16 cellular contexts compared by ENCODE assay signal in genomic region chr4:6473264-6474052, GRCh38. TPM values are rescaled to one million over a fixed set of nuclear protein-coding genes. Genes with fewer than 3 reads are reported as not detected.
A peak's percentile ranks its signal among the peaks of the same experiment; 100 is the strongest.
DNase-seq lines count a peak whose midpoint lies in the region; ATAC-seq and TF ChIP-seq lines count a peak whose summit lies in the region.
"Had no signal": no experiment of that assay in that cellular context is flagged by ENCODE, and none has a peak within 500 bp of the region (broad histone marks: within the 10 kb centered on the region; RNA-seq: fewer than 3 reads in every experiment).

No MANE protein-coding gene starts in this region.

- peak; percentile 28 for ATAC-seq in esophagus mucosa

- in situ Hi-C loops in HAP-1 (cut with MboI; ENCODE audit: low sequenced_read_pairs): no loop called here

- POLR2A ChIA-PET in Caco-2 (lab: Charles Lee): no interaction called here

- no peaks in the 10 kb centered on the region for H3K4me1 ChIP-seq in Caco-2
- H3K4me1 ChIP-seq in HAP-1: no peaks in the 10 kb centered on the region

- H3K27ac Mint-ChIP-seq in Caco-2 (ENCODE audit: unreplicated experiment) (no peak overlapping the region), osteocyte (ENCODE audit: unreplicated experiment) (no peak overlapping the region)

- no TSS peak for BruUV-seq in Caco-2 (replicated peaks; lab: Mats Ljungman, UMichigan)

- no peaks in the 10 kb centered on the region for H3K36me3 Mint-ChIP-seq in Caco-2 (ENCODE audit: insufficient read depth, unreplicated experiment)
- H3K36me3 Mint-ChIP-seq in osteocyte (ENCODE audit: unreplicated experiment): no peaks in the 10 kb centered on the region

- H3K36me3 ChIP-seq in Caco-2 (ENCODE audit: control insufficient read depth, insufficient read depth, low read length) (no peaks in the 10 kb centered on the region), H7 (replicated peaks; ENCODE audit: control insufficient read depth, insufficient read depth, low read length) (no peaks in the 10 kb centered on the region), HAP-1 (replicated peaks) (no peaks in the 10 kb centered on the region)
- H3K36me3 ChIP-seq: right lobe of liver had no signal

- H3K9me3 Mint-ChIP-seq in Caco-2 (ENCODE audit: unreplicated experiment) (no peaks in the 10 kb centered on the region), osteocyte (ENCODE audit: unreplicated experiment) (no peaks in the 10 kb centered on the region)

- peaks cover 7% of the 10 kb centered on the region for H3K4me1 Mint-ChIP-seq in Caco-2 (ENCODE audit: low read depth, unreplicated experiment)
- peaks cover 5% of the 10 kb centered on the region for H3K4me1 Mint-ChIP-seq in osteocyte (ENCODE audit: unreplicated experiment)

- no peaks in the 10 kb centered on the region for H3K9me3 ChIP-seq in Caco-2
- no peaks in the 10 kb centered on the region for H3K9me3 ChIP-seq in HAP-1
- H3K9me3 ChIP-seq: right lobe of liver, SK-N-SH had no signal

- peaks cover 29% of the 10 kb centered on the region for H3K27me3 Mint-ChIP-seq in Caco-2 (ENCODE audit: insufficient read depth, unreplicated experiment)
- H3K27me3 Mint-ChIP-seq in osteocyte (ENCODE audit: unreplicated experiment): peaks cover 55% of the 10 kb centered on the region

- H3K27me3 ChIP-seq in Caco-2 (replicated peaks; ENCODE audit: control insufficient read depth, insufficient read depth, low read length) (peaks cover 2% of the 10 kb centered on the region), H7 (ENCODE audit: control insufficient read depth, insufficient read depth, low read length) (peaks cover 34% of the 10 kb centered on the region), HAP-1 (ENCODE audit: low read depth) (no peaks in the 10 kb centered on the region)

- no peak overlapping the region for H3K4me3 ChIP-seq in Caco-2 (ENCODE audit: low read depth, low read length)
- no peak overlapping the region for H3K4me3 ChIP-seq in H7 (ENCODE audit: insufficient read depth, low read depth, low read length)
- no peak overlapping the region for H3K4me3 ChIP-seq in HAP-1
- H3K4me3 ChIP-seq: right lobe of liver had no signal

- intact Hi-C loops in Caco-2 (cut with micrococcal nuclease; ENCODE audit: unreplicated experiment): no loop called here

- H3K4me3 Mint-ChIP-seq in Caco-2 (ENCODE audit: unreplicated experiment) (peak overlapping the region; percentile 32), osteocyte (ENCODE audit: unreplicated experiment) (no peak overlapping the region)

- DNase-seq in Caco-2 (no peak), H7 (peak; percentile 45), osteocyte (ENCODE audit: extremely low spot score, unreplicated experiment) (peak; percentile 72), GM20000 (ENCODE audit: low spot score) (no peak), mesenteric fat pad (ENCODE audit: low spot score) (no peak), HAP-1 (ENCODE audit: low spot score in 2 of 2) (no peak)
- DNase-seq: activated naive CD4-positive, alpha-beta T cell treated with Interleukin-2 at 50 U/mL for 16 hours; foreskin fibroblast; hippocampal formation; kidney glomerular epithelial cell; NCI-H187; NK-92 treated with Interleukin-12 subunit alpha and Interleukin-12 subunit beta, amount 100 ng/mL, for 24 hours; stimulated activated CD4-positive, alpha-beta T cell treated with anti-CD3 and anti-CD28 coated beads, Interleukin-1b, Interleukin-23, amount 100 ng/mL, for 48 hours had no signal

- no peak for TF ChIP-seq CTCF in Caco-2 (IDR thresholded peaks at IDR 0.05; ENCODE audit: insufficient read depth in 1 of 2, low read depth in 1 of 2, low read length in 1 of 2, severe bottlenecking in 1 of 2, unreplicated experiment in 1 of 2)
- TF ChIP-seq CTCF in osteocyte (IDR thresholded peaks at IDR 0.05): no peak
- TF ChIP-seq CTCF in GM20000 (IDR thresholded peaks at IDR 0.05; ENCODE audit: extremely low read depth, missing control alignments): no peak

- CTCF ChIA-PET in Caco-2 (lab: Charles Lee): no interaction called here

RNA-seq across cellular contexts. Expression of gene PPP2R2C, which starts 1.0 kb away (rescaled TPM):
- not detected in 2 replicates for total RNA-seq in Caco-2 (2022)
- 7.2 and 7.6 TPM in 2 replicates for total RNA-seq in H7 (2014; rRNA removed; shearing (Covaris generic))
- 65.7 TPM for total RNA-seq in esophagus mucosa
- not detected in 2 replicates for total RNA-seq in osteocyte
- total RNA-seq in mesenteric fat pad: 1.1 TPM

Comparison
In these comparisons a context has a peak if more than half of its experiments do, and no peak if none do; other contexts are left out.
1. DNase-seq: peak in H7 (single experiment) and osteocyte (single experiment); none in Caco-2 (0 of 2), GM20000 (single experiment), mesenteric fat pad (single experiment) and HAP-1 (0 of 2).